Comparison of ENCODE assay signal across 9 cellular contexts in genomic region chr2:29528891-29529520, GRCh38.
DNase-seq lines count a peak whose midpoint lies in the region; ATAC-seq and TF ChIP-seq lines count a peak whose summit lies in the region.
"Had no signal": no experiment of that assay in that cellular context is flagged by ENCODE, and none has a peak within 500 bp of the region (broad histone marks: within the 10 kb centered on the region; RNA-seq: fewer than 3 reads in every experiment).

No MANE protein-coding gene starts in this region.

- no peak for TF ChIP-seq CTCF in heart left ventricle (IDR thresholded peaks at IDR 0.05)

- H3K9me3 ChIP-seq in heart left ventricle = no peaks in the 10 kb centered on the region

- intact Hi-C loops in heart left ventricle (cut with DNase I) = no loop called here

- peaks cover 0 to 7% (median 0%) of the 10 kb centered on the region in 9 donors for H3K27me3 ChIP-seq in heart left ventricle

- no peak overlapping the region for H3K4me3 ChIP-seq in heart left ventricle

- H3K27ac ChIP-seq in heart left ventricle = no peak overlapping the region

- H3K4me1 ChIP-seq in heart left ventricle = peaks cover 0 to 14% (median 7%) of the 10 kb centered on the region in 12 donors

- H3K36me3 Mint-ChIP-seq in T-helper 2 cell treated with Interferon-gamma antibody and Interleukin-4, amounts not matched to agents 5 μg/mL and 100 μg/mL, for 36 hours (ENCODE audit: low read depth) = no peaks in the 10 kb centered on the region

- peaks cover 6% of the 10 kb centered on the region for H3K4me1 Mint-ChIP-seq in T-helper 2 cell treated with Interferon-gamma antibody and Interleukin-4, amounts not matched to agents 5 μg/mL and 100 μg/mL, for 36 hours (ENCODE audit: low read depth)

- ATAC-seq in heart left ventricle = peak; percentile 73 to 95 (median 81)
- no peak for ATAC-seq in GM19324 (IDR thresholded peaks at IDR 0.05; ENCODE audit: low FRiP score, unreplicated experiment)
- no peak for ATAC-seq in HG03442 (IDR thresholded peaks at IDR 0.05; ENCODE audit: unreplicated experiment)

- H3K27ac Mint-ChIP-seq in T-helper 2 cell treated with Interferon-gamma antibody and Interleukin-4, amounts not matched to agents 5 μg/mL and 100 μg/mL, for 36 hours = no peak overlapping the region

- DNase-seq in GM04504 (ENCODE audit: low read depth) = peak; percentile 24
- DNase-seq in T-helper 2 cell treated with Interferon-gamma antibody and Interleukin-4, amounts not matched to agents 5 μg/mL and 100 μg/mL, for 36 hours (ENCODE audit: low spot score) = peak; percentile 25
- DNase-seq in heart left ventricle = peak; percentile 52 to 90 (median 77)
- peak; percentile 53 for DNase-seq in stimulated activated CD4-positive, alpha-beta T cell treated with anti-CD3 and anti-CD28 coated beads, Interleukin-15, amount 100 ng/mL, for 24 hours
- no peak for DNase-seq in NCI-H2227 (lab: John Stamatoyannopoulos, UW; ENCODE audit: unreplicated experiment)
- DNase-seq in DMS79 (lab: John Stamatoyannopoulos, UW) = no peak
- DNase-seq: MM.1S had no signal

- H3K9me3 Mint-ChIP-seq in T-helper 2 cell treated with Interferon-gamma antibody and Interleukin-4, amounts not matched to agents 5 μg/mL and 100 μg/mL, for 36 hours = no peaks in the 10 kb centered on the region

- 15 to 30% (median 21%) methylated on average over 18 of the region's 18 CpGs for WGBS in heart left ventricle, 4 donors

- no peak for TF ChIP-seq POLR2A in heart left ventricle (IDR thresholded peaks at IDR 0.05)

- peak overlapping the region; percentile 9 for H3K4me3 Mint-ChIP-seq in T-helper 2 cell treated with Interferon-gamma antibody and Interleukin-4, amounts not matched to agents 5 μg/mL and 100 μg/mL, for 36 hours

- peaks cover 4% of the 10 kb centered on the region for H3K27me3 Mint-ChIP-seq in T-helper 2 cell treated with Interferon-gamma antibody and Interleukin-4, amounts not matched to agents 5 μg/mL and 100 μg/mL, for 36 hours (ENCODE audit: low read depth)

- H3K36me3 ChIP-seq in heart left ventricle = no peaks in the 10 kb centered on the region

Comparison
In these comparisons a context has a peak if more than half of its experiments do, and no peak if none do; other contexts are left out.
1. DNase-seq: peak in GM04504 (single experiment), T-helper 2 cell treated with Interferon-gamma antibody and Interleukin-4, amounts not matched to agents 5 μg/mL and 100 μg/mL, for 36 hours (single experiment), heart left ventricle (5 of 5) and stimulated activated CD4-positive, alpha-beta T cell treated with anti-CD3 and anti-CD28 coated beads, Interleukin-15, amount 100 ng/mL, for 24 hours (single experiment); none in NCI-H2227 (single experiment) and DMS79 (single experiment).
2. ATAC-seq: peak in heart left ventricle (4 of 4); none in GM19324 (single experiment) and HG03442 (single experiment).